7 cellular contexts compared by ENCODE assay signal in genomic region chr5:115209279-115209678, GRCh38.
DNase-seq lines count a peak whose midpoint lies in the region; ATAC-seq lines count a peak whose summit lies in the region.

No MANE protein-coding gene starts in this region.

- peaks cover 8 to 17% of the 10 kb centered on the region in 2 donors for H3K4me1 Mint-ChIP-seq in stimulated activated naive B cell treated with anti-CD40 and anti-IgM and Interleukin-4, amounts not matched to agents 10 μg/mL and 1 μg/mL and 100 μg/mL, for 72 hours

- ATAC-seq in GM19035 (IDR thresholded peaks at IDR 0.05; ENCODE audit: unreplicated experiment) (peak; percentile 100), HG02938 (IDR thresholded peaks at IDR 0.05; ENCODE audit: unreplicated experiment) (peak; percentile 100)
- peak; percentile 99 to 100 for ATAC-seq in stimulated activated naive B cell treated with anti-CD40 and anti-IgM and Interleukin-4, amounts not matched to agents 10 μg/mL and 1 μg/mL and 100 μg/mL, for 72 hours (replicated peaks)

- no peak overlapping the region for H3K27ac Mint-ChIP-seq in stimulated activated naive B cell treated with anti-CD40 and anti-IgM and Interleukin-4, amounts not matched to agents 10 μg/mL and 1 μg/mL and 100 μg/mL, for 72 hours

- peaks cover 17 to 22% of the 10 kb centered on the region in 2 donors for H3K36me3 Mint-ChIP-seq in stimulated activated naive B cell treated with anti-CD40 and anti-IgM and Interleukin-4, amounts not matched to agents 10 μg/mL and 1 μg/mL and 100 μg/mL, for 72 hours

- H3K9me3 Mint-ChIP-seq in stimulated activated naive B cell treated with anti-CD40 and anti-IgM and Interleukin-4, amounts not matched to agents 10 μg/mL and 1 μg/mL and 100 μg/mL, for 72 hours, result no peaks in the 10 kb centered on the region

- DNase-seq in SIG-M5 treated with dmso at 0.1 percent for 504 hours (lab: John Stamatoyannopoulos, UW; ENCODE audit: unreplicated experiment) (peak; percentile 98), germinal center (ENCODE audit: low spot score) (peak; percentile 80), NCI-H345 treated with DMSO at 0.1 percent for 48 hours (lab: John Stamatoyannopoulos, UW; ENCODE audit: unreplicated experiment) (no peak), kidney tubule cell (ENCODE audit: low spot score) (no peak)
- DNase-seq in stimulated activated naive B cell treated with anti-CD40 and anti-IgM and Interleukin-4, amounts not matched to agents 10 μg/mL and 1 μg/mL and 100 μg/mL, for 72 hours, result peak; percentile 79

- peak overlapping the region; percentile 33 to 46 for H3K4me3 Mint-ChIP-seq in stimulated activated naive B cell treated with anti-CD40 and anti-IgM and Interleukin-4, amounts not matched to agents 10 μg/mL and 1 μg/mL and 100 μg/mL, for 72 hours

- H3K27me3 Mint-ChIP-seq in stimulated activated naive B cell treated with anti-CD40 and anti-IgM and Interleukin-4, amounts not matched to agents 10 μg/mL and 1 μg/mL and 100 μg/mL, for 72 hours, result no peaks in the 10 kb centered on the region

Comparison
In these comparisons a context has a peak if more than half of its experiments do, and no peak if none do; other contexts are left out.
1. DNase-seq: peak in SIG-M5 treated with dmso at 0.1 percent for 504 hours (single experiment), germinal center (single experiment) and stimulated activated naive B cell treated with anti-CD40 and anti-IgM and Interleukin-4, amounts not matched to agents 10 μg/mL and 1 μg/mL and 100 μg/mL, for 72 hours (single experiment); none in NCI-H345 treated with DMSO at 0.1 percent for 48 hours (single experiment) and kidney tubule cell (single experiment).
2. Peak in every context shown above with its lines, with median percentiles within 50 percentile points of each other: ATAC-seq.